14 cellular contexts compared by ENCODE assay signal in genomic region chr7:28136420-28136819, GRCh38.
"Had no signal": no experiment of that assay in that cellular context is flagged by ENCODE, and none has a peak within 500 bp of the region (broad histone marks: within the 10 kb centered on the region; RNA-seq: fewer than 3 reads in every experiment).

No MANE protein-coding gene starts in this region.

- H3K4me3 Mint-ChIP-seq: nephron had no signal

- H3K4me1 ChIP-seq: SJCRH30 had no signal

- H3K27ac Mint-ChIP-seq: activated T-helper 2 cell treated with anti-CD3 and anti-CD28 coated beads, Interferon-gamma antibody, Interleukin-2, Interleukin-4, amounts not matched to agents 10 μg/mL and 5 μg/mL and 100 μg/mL, durations not matched to agents 14 hours and 24 hours and 36 hours had no signal

- DNase-seq: activated CD4-positive, alpha-beta T cell treated with anti-CD3 and anti-CD28 coated beads for 4 hours; activated CD8-positive, alpha-beta memory T cell treated with anti-CD3 and anti-CD28 coated beads for 24 hours; activated naive CD4-positive, alpha-beta T cell treated with anti-CD3 and anti-CD28 coated beads, Interleukin-2, amount 50 U/mL, for 16 hours; brain microvascular endothelial cell; head of caudate nucleus; mucosa of descending colon; SJCRH30; stimulated activated CD4-positive, alpha-beta T cell treated with anti-CD3 and anti-CD28 coated beads, Interleukin-4, amount 100 ng/mL, for 24 hours; T1000 had no signal

- ATAC-seq: esophagus mucosa, left lobe of liver, mucosa of descending colon had no signal

- H3K27ac ChIP-seq: brain microvascular endothelial cell, SJCRH30, tibial nerve had no signal

- H3K9me3 ChIP-seq: mucosa of descending colon, SJCRH30, tibial nerve had no signal

- H3K27me3 ChIP-seq: brain microvascular endothelial cell, SJCRH30, tibial nerve had no signal

- H3K9me3 Mint-ChIP-seq: activated T-helper 2 cell treated with anti-CD3 and anti-CD28 coated beads, Interferon-gamma antibody, Interleukin-2, Interleukin-4, amounts not matched to agents 10 μg/mL and 5 μg/mL and 100 μg/mL, durations not matched to agents 14 hours and 24 hours and 36 hours; nephron had no signal

- H3K4me3 ChIP-seq: mucosa of descending colon, SJCRH30, tibial nerve had no signal

- H3K36me3 ChIP-seq: brain microvascular endothelial cell, SJCRH30 had no signal
